In the genomic region with DNA sequence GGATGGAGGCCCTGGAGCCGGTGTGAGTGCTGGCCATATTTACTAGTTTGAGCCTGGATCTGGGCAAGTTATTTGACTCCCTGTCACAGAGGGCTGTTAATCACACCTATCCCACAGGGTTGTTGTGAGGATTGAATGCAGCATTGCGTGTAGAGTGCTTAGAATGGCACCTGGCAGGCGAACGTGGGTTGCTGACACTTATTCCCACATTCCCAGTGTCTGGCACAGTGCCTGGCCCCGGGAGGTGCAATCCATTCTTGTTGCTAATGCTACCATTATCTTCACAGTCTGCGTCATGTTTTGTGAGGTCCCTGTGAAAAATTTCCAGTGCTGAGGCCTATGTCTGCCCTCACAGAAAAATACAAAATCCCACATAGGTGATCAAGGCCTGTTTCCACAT, we compare ENCODE assay signal across 10 cellular contexts.
A peak's percentile ranks its signal among the peaks of the same experiment; 100 is the strongest.
DNase-seq lines count a peak whose midpoint lies in the region; ATAC-seq, FAIRE-seq and TF ChIP-seq lines count a peak whose summit lies in the region.
"Had no signal": no experiment of that assay in that cellular context is flagged by ENCODE, and none has a peak within 500 bp of the region (broad histone marks: within the 10 kb centered on the region; RNA-seq: fewer than 3 reads in every experiment).

No MANE protein-coding gene starts in this region.

- WGBS in suprapubic skin, result 45% methylated on average over 6 of the region's 6 CpGs

- FAIRE-seq in GM19239 (lab: Jason Lieb, UNC), result no peak

- H3K9me3 ChIP-seq in left ventricle myocardium inferior (replicated peaks) (no peaks in the 10 kb centered on the region), upper lobe of right lung (no peaks in the 10 kb centered on the region), suprapubic skin (no peaks in the 10 kb centered on the region)
- H3K9me3 ChIP-seq: neutrophil had no signal

- no peak for TF ChIP-seq EP300 in suprapubic skin (IDR thresholded peaks at IDR 0.05)

- ATAC-seq in upper lobe of right lung, result peak; percentile 45

- no peaks in the 10 kb centered on the region for H3K9me3 Mint-ChIP-seq in activated T-helper 2 cell treated with anti-CD3 and anti-CD28 coated beads, Interferon-gamma antibody, Interleukin-2, Interleukin-4, amounts not matched to agents 10 μg/mL and 5 μg/mL and 100 μg/mL, durations not matched to agents 14 hours and 24 hours and 36 hours

- H3K27ac ChIP-seq in left ventricle myocardium inferior (replicated peaks) (peak overlapping the region; percentile 6), upper lobe of right lung (no peak overlapping the region), suprapubic skin (no peak overlapping the region)
- H3K27ac ChIP-seq: neutrophil had no signal

- TF ChIP-seq CTCF in left ventricle myocardium inferior (IDR thresholded peaks at IDR 0.05; ENCODE audit: borderline replicate concordance) (no peak), upper lobe of right lung (IDR thresholded peaks at IDR 0.05) (no peak), suprapubic skin (IDR thresholded peaks at IDR 0.05) (no peak)

- TF ChIP-seq POLR2A in suprapubic skin (IDR thresholded peaks at IDR 0.05), result no peak

- H3K4me3 ChIP-seq in left ventricle myocardium inferior (no peak overlapping the region), upper lobe of right lung (no peak overlapping the region), suprapubic skin (no peak overlapping the region)

- H3K27ac Mint-ChIP-seq in activated T-helper 2 cell treated with anti-CD3 and anti-CD28 coated beads, Interferon-gamma antibody, Interleukin-2, Interleukin-4, amounts not matched to agents 10 μg/mL and 5 μg/mL and 100 μg/mL, durations not matched to agents 14 hours and 24 hours and 36 hours, result peak overlapping the region; percentile 38

- H3K27me3 ChIP-seq in left ventricle myocardium inferior (ENCODE audit: low read depth) (no peaks in the 10 kb centered on the region), upper lobe of right lung (no peaks in the 10 kb centered on the region), suprapubic skin (no peaks in the 10 kb centered on the region)
- H3K27me3 ChIP-seq: neutrophil had no signal

- no peaks in the 10 kb centered on the region for H3K36me3 Mint-ChIP-seq in activated T-helper 2 cell treated with anti-CD3 and anti-CD28 coated beads, Interferon-gamma antibody, Interleukin-2, Interleukin-4, amounts not matched to agents 10 μg/mL and 5 μg/mL and 100 μg/mL, durations not matched to agents 14 hours and 24 hours and 36 hours (ENCODE audit: low read depth)

- H3K4me1 ChIP-seq in left ventricle myocardium inferior (peaks cover 24% of the 10 kb centered on the region), upper lobe of right lung (no peaks in the 10 kb centered on the region), suprapubic skin (peaks cover 6% of the 10 kb centered on the region)

- intact Hi-C loops in activated T-helper 2 cell treated with anti-CD3 and anti-CD28 coated beads, Interferon-gamma antibody, Interleukin-2, Interleukin-4, amounts not matched to agents 10 μg/mL and 5 μg/mL and 100 μg/mL, durations not matched to agents 14 hours and 24 hours and 36 hours (cut with micrococcal nuclease), result loop anchor here (10.0 kb wide), 1 partner anchor 446 kb away; the partner anchor contains the start of gene ATP1A1
- intact Hi-C loops in left ventricle myocardium inferior (cut with micrococcal nuclease) (no loop called here), upper lobe of right lung (cut with DNase I) (no loop called here)

- H3K27me3 Mint-ChIP-seq in activated T-helper 2 cell treated with anti-CD3 and anti-CD28 coated beads, Interferon-gamma antibody, Interleukin-2, Interleukin-4, amounts not matched to agents 10 μg/mL and 5 μg/mL and 100 μg/mL, durations not matched to agents 14 hours and 24 hours and 36 hours (ENCODE audit: low read depth), result no peaks in the 10 kb centered on the region

- H3K4me3 Mint-ChIP-seq in activated T-helper 2 cell treated with anti-CD3 and anti-CD28 coated beads, Interferon-gamma antibody, Interleukin-2, Interleukin-4, amounts not matched to agents 10 μg/mL and 5 μg/mL and 100 μg/mL, durations not matched to agents 14 hours and 24 hours and 36 hours (ENCODE audit: low read depth), result no peak overlapping the region

- DNase-seq in NCI-H187 (lab: John Stamatoyannopoulos, UW) (peak; percentile 36 to 38), NCI-H187 treated with DMSO at 0.1 percent for 48 hours (lab: John Stamatoyannopoulos, UW) (no peak), left ventricle myocardium inferior (peak; percentile 55), upper lobe of right lung (no peak), suprapubic skin (ENCODE audit: low spot score in 2 of 2) (no peak), GM19239 (ENCODE audit: insufficient read length, low spot score) (no peak)
- DNase-seq in activated T-helper 2 cell treated with anti-CD3 and anti-CD28 coated beads, Interferon-gamma antibody, Interleukin-2, Interleukin-4, amounts not matched to agents 10 μg/mL and 5 μg/mL and 100 μg/mL, durations not matched to agents 14 hours and 24 hours and 36 hours (ENCODE audit: low spot score), result no peak
- no peak for DNase-seq in activated CD4-positive, alpha-beta T cell treated with anti-CD3 and anti-CD28 coated beads for 48 hours
- DNase-seq: foreskin melanocyte had no signal

- H3K36me3 ChIP-seq in left ventricle myocardium inferior (no peaks in the 10 kb centered on the region), upper lobe of right lung (no peaks in the 10 kb centered on the region), suprapubic skin (no peaks in the 10 kb centered on the region)
- H3K36me3 ChIP-seq: neutrophil had no signal

- peaks cover 49% of the 10 kb centered on the region for H3K4me1 Mint-ChIP-seq in activated T-helper 2 cell treated with anti-CD3 and anti-CD28 coated beads, Interferon-gamma antibody, Interleukin-2, Interleukin-4, amounts not matched to agents 10 μg/mL and 5 μg/mL and 100 μg/mL, durations not matched to agents 14 hours and 24 hours and 36 hours (ENCODE audit: low read depth)

Comparison
In these comparisons a context has a peak if more than half of its experiments do, and no peak if none do; other contexts are left out.
1. DNase-seq: peak in NCI-H187 (2 of 2) and left ventricle myocardium inferior (single experiment); none in NCI-H187 treated with DMSO at 0.1 percent for 48 hours (single experiment), activated T-helper 2 cell treated with anti-CD3 and anti-CD28 coated beads, Interferon-gamma antibody, Interleukin-2, Interleukin-4, amounts not matched to agents 10 μg/mL and 5 μg/mL and 100 μg/mL, durations not matched to agents 14 hours and 24 hours and 36 hours (single experiment), upper lobe of right lung (single experiment), suprapubic skin (0 of 2), activated CD4-positive, alpha-beta T cell treated with anti-CD3 and anti-CD28 coated beads for 48 hours (single experiment) and GM19239 (single experiment).